In the genomic region with DNA sequence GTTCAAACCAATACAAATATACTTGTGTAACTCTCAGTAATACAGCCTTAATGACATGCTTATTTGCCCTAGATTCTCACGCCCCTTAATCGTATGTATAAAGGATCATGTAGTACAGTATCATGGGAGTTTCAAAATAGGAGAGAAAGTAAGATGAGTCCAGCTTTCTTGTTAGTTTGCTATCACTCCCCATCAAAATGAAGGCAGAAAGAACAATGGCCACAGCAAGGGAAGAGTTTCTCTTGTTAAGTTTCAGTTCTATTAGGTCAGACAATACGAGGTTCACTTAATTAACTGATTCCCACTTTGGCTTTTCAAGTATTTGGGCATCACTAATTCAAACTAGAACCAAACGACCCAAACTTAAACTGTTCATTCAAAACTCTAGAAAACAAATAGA, we compare ENCODE assay signal across 26 cellular contexts. TPM values are rescaled to one million over a fixed set of nuclear protein-coding genes. Genes with fewer than 3 reads are reported as not detected.
A peak's percentile ranks its signal among the peaks of the same experiment; 100 is the strongest.
DNase-seq lines count a peak whose midpoint lies in the region; ATAC-seq, FAIRE-seq and TF ChIP-seq lines count a peak whose summit lies in the region.
"Had no signal": no experiment of that assay in that cellular context is flagged by ENCODE, and none has a peak within 500 bp of the region (broad histone marks: within the 10 kb centered on the region; RNA-seq: fewer than 3 reads in every experiment).

No MANE protein-coding gene starts in this region.

- ATAC-seq in HepG2 (no peak), right lobe of liver (no peak), GM21825 (IDR thresholded peaks at IDR 0.05; ENCODE audit: unreplicated experiment) (no peak)
- ATAC-seq in effector memory CD8-positive, alpha-beta T cell (replicated peaks), result no peak
- ATAC-seq in stimulated activated naive CD8-positive, alpha-beta T cell treated with anti-CD3 and anti-CD28 coated beads, Interleukin-15, amount 100 ng/mL, for 72 hours, result no peak
- ATAC-seq: activated naive CD4-positive, alpha-beta T cell treated with anti-CD3 and anti-CD28 coated beads, Interleukin-2, amount 50 U/mL, for 72 hours; left lobe of liver; natural killer cell treated with Interleukin-12 subunit alpha and Interleukin-12 subunit beta and Interleukin-15 and Interleukin-18, amount 100 ng/mL, for 72 hours; T-helper 17 cell had no signal

- no peaks in the 10 kb centered on the region for H3K9me3 Mint-ChIP-seq in effector memory CD8-positive, alpha-beta T cell
- no peaks in the 10 kb centered on the region for H3K9me3 Mint-ChIP-seq in stimulated activated naive CD8-positive, alpha-beta T cell treated with anti-CD3 and anti-CD28 coated beads, Interleukin-15, amount 100 ng/mL, for 72 hours
- H3K9me3 Mint-ChIP-seq: activated CD4-positive, alpha-beta T cell treated with anti-CD3 and anti-CD28 coated beads, Interleukin-2, amount 10 ng/mL, durations not matched to agents 24 days and 14 days; activated naive CD4-positive, alpha-beta T cell treated with anti-CD3 and anti-CD28 coated beads, Interleukin-2, amount 50 U/mL, for 72 hours; natural killer cell treated with Interleukin-12 subunit alpha and Interleukin-12 subunit beta and Interleukin-15 and Interleukin-18, amount 100 ng/mL, for 72 hours had no signal

- peaks cover 0 to 15% of the 10 kb centered on the region in 2 experiments; a peak in 2 of 5 replicates for H3K36me3 ChIP-seq in HepG2 (replicated peaks in 1 of 2; ENCODE audit: control insufficient read depth in 1 of 2, insufficient read depth in 2 of 2, low read length in 2 of 2)
- peaks cover 0 to 8% (median 0%) of the 10 kb centered on the region in 4 donors for H3K36me3 ChIP-seq in right lobe of liver
- H3K36me3 ChIP-seq: BLaER1 had no signal

- intact Hi-C loops in HepG2 (cut with micrococcal nuclease; ENCODE audit: unreplicated experiment) (loop anchor here (10.0 kb wide), 1 partner anchor 91 kb away; the partner anchor contains the start of gene PRXL2C), right lobe of liver (cut with DNase I) (no loop called here)

- in situ Hi-C loops in HepG2 (cut with HindIII; ENCODE audit: extremely low pct_ligation_motif_present, low pct_unique_long_range_greater_than_20kb), result no loop called here

- peaks cover 52% of the 10 kb centered on the region for H3K79me2 ChIP-seq in HepG2 (ENCODE audit: insufficient read depth, low read length)

- no peak for TF ChIP-seq RAD21 in HepG2 (CRISPR knock-in tag; IDR thresholded peaks at IDR 0.05)

- H3K4me1 ChIP-seq in HepG2 (ENCODE audit: insufficient read depth, low read length) (peaks cover 78% of the 10 kb centered on the region), right lobe of liver (no peaks in the 10 kb centered on the region)

- H2AFZ ChIP-seq in HepG2 (ENCODE audit: low read length), result no peak overlapping the region
- H2AFZ ChIP-seq: hepatocyte had no signal

- H3K27me3 Mint-ChIP-seq in effector memory CD8-positive, alpha-beta T cell, result no peaks in the 10 kb centered on the region
- H3K27me3 Mint-ChIP-seq in stimulated activated naive CD8-positive, alpha-beta T cell treated with anti-CD3 and anti-CD28 coated beads, Interleukin-15, amount 100 ng/mL, for 72 hours, result no peaks in the 10 kb centered on the region
- H3K27me3 Mint-ChIP-seq: T-helper 17 cell had no signal

- peak; percentile 14 for DNase-seq in HepG2 (ENCODE audit: low spot score)
- no peak for DNase-seq in right lobe of liver
- DNase-seq in effector memory CD8-positive, alpha-beta T cell, result no peak
- DNase-seq in pons (ENCODE audit: low spot score), result peak; percentile 75
- no peak for DNase-seq in NCI-H1417 (lab: John Stamatoyannopoulos, UW)
- DNase-seq in COLO668 (lab: John Stamatoyannopoulos, UW; ENCODE audit: unreplicated experiment), result no peak
- DNase-seq in stimulated activated naive CD8-positive, alpha-beta T cell treated with anti-CD3 and anti-CD28 coated beads, Interleukin-15, amount 100 ng/mL, for 72 hours, result no peak
- DNase-seq: activated CD4-positive, alpha-beta T cell treated with anti-CD3 and anti-CD28 coated beads, Interleukin-2, amount 10 ng/mL, durations not matched to agents 24 days and 14 days; effector CD4-positive, alpha-beta T cell; erythroblast; foreskin melanocyte; immature natural killer cell; midbrain; NCI-H1105 treated with DMSO at 0.1 percent for 48 hours; NCI-H2029 treated with DMSO at 0.1 percent for 48 hours; NCI-H2227 treated with DMSO at 0.1 percent for 48 hours; posterior cingulate gyrus; stomach; T-helper 17 cell had no signal

- FAIRE-seq in HepG2 (lab: Jason Lieb, UNC), result peak; percentile 42

- peaks cover 28% of the 10 kb centered on the region for H3K36me3 Mint-ChIP-seq in effector memory CD8-positive, alpha-beta T cell (ENCODE audit: insufficient read depth)
- H3K36me3 Mint-ChIP-seq: activated naive CD4-positive, alpha-beta T cell treated with anti-CD3 and anti-CD28 coated beads, Interleukin-2, amount 50 U/mL, for 72 hours; natural killer cell treated with Interleukin-12 subunit alpha and Interleukin-12 subunit beta and Interleukin-15 and Interleukin-18, amount 100 ng/mL, for 72 hours had no signal

- TF ChIP-seq POLR2A in HepG2 (IDR thresholded peaks at IDR 0.05; ENCODE audit: insufficient read depth in 1 of 2, low read depth in 2 of 2, low read length in 2 of 2) (no peak), right lobe of liver (IDR thresholded peaks at IDR 0.05) (no peak)

- peaks cover 15 to 20% of the 10 kb centered on the region in 2 donors for H3K4me1 Mint-ChIP-seq in effector memory CD8-positive, alpha-beta T cell (ENCODE audit: low read depth in 2 of 2)
- H3K4me1 Mint-ChIP-seq in stimulated activated naive CD8-positive, alpha-beta T cell treated with anti-CD3 and anti-CD28 coated beads, Interleukin-15, amount 100 ng/mL, for 72 hours, result peaks cover 38% of the 10 kb centered on the region

- no TSS peak for BruUV-seq in HepG2 (replicated peaks; lab: Mats Ljungman, UMichigan)

- 76% methylated on average over 4 of the region's 4 CpGs for WGBS in HepG2 (ENCODE audit: low lambda C conversion rate)
- 57% methylated on average over 4 of the region's 4 CpGs for WGBS in right lobe of liver (ENCODE audit: insufficient coverage, low coverage, low lambda C conversion rate, missing lambda C conversion rate)

- peak overlapping the region in 1 of 2 donors; percentile 86 for H3K4me3 Mint-ChIP-seq in effector memory CD8-positive, alpha-beta T cell
- peak overlapping the region in 1 of 2 donors; percentile 86 for H3K4me3 Mint-ChIP-seq in stimulated activated naive CD8-positive, alpha-beta T cell treated with anti-CD3 and anti-CD28 coated beads, Interleukin-15, amount 100 ng/mL, for 72 hours
- H3K4me3 Mint-ChIP-seq: activated CD4-positive, alpha-beta T cell treated with anti-CD3 and anti-CD28 coated beads, Interleukin-2, amount 10 ng/mL, durations not matched to agents 24 days and 14 days; T-helper 17 cell had no signal

- no peak overlapping the region for H3K9ac ChIP-seq in HepG2 (ENCODE audit: insufficient read depth, low read depth, low read length)
- H3K9ac ChIP-seq: BLaER1 had no signal

- no peaks in the 10 kb centered on the region for H4K20me1 ChIP-seq in HepG2 (ENCODE audit: insufficient read depth, low read length)
- H4K20me1 ChIP-seq: BLaER1 had no signal

- H3K27me3 ChIP-seq in HepG2 (ENCODE audit: control insufficient read depth in 1 of 2, insufficient read depth in 2 of 2, low read length in 2 of 2) (no peaks in the 10 kb centered on the region), right lobe of liver (no peaks in the 10 kb centered on the region)
- H3K27me3 ChIP-seq: BLaER1, hepatocyte, stomach had no signal

- CTCF ChIA-PET in HepG2 (lab: Yijun Ruan, JAX; ENCODE audit: low intra/inter-chr PET ratio, low total read pairs), result no interaction called here

- no peak overlapping the region for H3K4me3 ChIP-seq in HepG2 (replicated peaks in 1 of 3; ENCODE audit: insufficient read depth in 1 of 3, low read depth in 2 of 3, low read length in 3 of 3)
- H3K4me3 ChIP-seq in right lobe of liver, result no peak overlapping the region
- H3K4me3 ChIP-seq: BLaER1, hepatocyte, SK-N-MC, stomach had no signal

- H3K27ac Mint-ChIP-seq in effector memory CD8-positive, alpha-beta T cell, result peak overlapping the region; percentile 32 to 35
- H3K27ac Mint-ChIP-seq in stimulated activated naive CD8-positive, alpha-beta T cell treated with anti-CD3 and anti-CD28 coated beads, Interleukin-15, amount 100 ng/mL, for 72 hours, result no peak overlapping the region
- H3K27ac Mint-ChIP-seq: activated CD4-positive, alpha-beta T cell treated with anti-CD3 and anti-CD28 coated beads, Interleukin-2, amount 10 ng/mL, durations not matched to agents 24 days and 14 days; natural killer cell treated with Interleukin-12 subunit alpha and Interleukin-12 subunit beta and Interleukin-15 and Interleukin-18, amount 100 ng/mL, for 72 hours; T-helper 17 cell had no signal

- H3K27ac ChIP-seq in HepG2 (ENCODE audit: extremely low read length, insufficient read depth, low read length) (peak overlapping the region; percentile 33), right lobe of liver (no peak overlapping the region)
- H3K27ac ChIP-seq: BLaER1, SK-N-MC had no signal

- H3K9me3 ChIP-seq in HepG2 (ENCODE audit: low read length) (no peaks in the 10 kb centered on the region), right lobe of liver (no peaks in the 10 kb centered on the region)
- H3K9me3 ChIP-seq: BLaER1, stomach had no signal

- no peak overlapping the region for H3K4me2 ChIP-seq in HepG2 (ENCODE audit: low read depth, low read length)
- H3K4me2 ChIP-seq: BLaER1 had no signal

- POLR2A ChIA-PET in HepG2 (lab: Yijun Ruan, JAX), result interaction anchor here (0.6 to 0.7 kb wide), 2 partner anchors 220 to 1196 kb away, joined by 3 to 4 read pairs; no protein-coding TSS in a partner anchor

- TF ChIP-seq EP300 in HepG2 (IDR thresholded peaks at IDR 0.05; ENCODE audit: low read depth in 2 of 2, low read length in 2 of 2) (no peak), HepG2 (CRISPR knock-in tag; IDR thresholded peaks at IDR 0.05; ENCODE audit: borderline replicate concordance) (no peak)

- TF ChIP-seq CTCF in HepG2 (CRISPR knock-in tag; IDR thresholded peaks at IDR 0.05) (no peak), right lobe of liver (IDR thresholded peaks at IDR 0.05) (no peak)

RNA-seq across cellular contexts. Expression of gene CDC14B, which starts 55.4 kb away (rescaled TPM):
- total RNA-seq in HepG2 (2016; rRNA removed; fragmentation: Illumina TruSeq; extraction: Trizol) (33.3 and 37.7 TPM in 2 replicates), right lobe of liver (10 to 100 TPM; 13.7 to 38.0 (median 25.7) TPM)
- 115 and 135 TPM in 2 replicates for total RNA-seq in HepG2 (2016; cell fraction: cytosol; rRNA removed; fragmentation: Illumina TruSeq; extraction: Trizol; ENCODE audit: low read depth)
- total RNA-seq in HepG2 (2016; cell fraction: insoluble cytoplasmic fraction; rRNA removed; fragmentation: Illumina TruSeq; extraction: Trizol), result 32.0 TPM in 2 replicates
- total RNA-seq in HepG2 (2016; cell fraction: membrane; rRNA removed; fragmentation: Illumina TruSeq; extraction: Trizol), result 92.9 and 108 TPM in 2 replicates
- total RNA-seq in HepG2 (2016; cell fraction: nucleus; rRNA removed; fragmentation: Illumina TruSeq; extraction: Trizol), result 28.9 and 39.6 TPM in 2 replicates
- polyA plus RNA-seq in HepG2 (2011; rRNA removed), result 18.2 and 25.8 TPM in 2 replicates
- 17.4 and 18.7 TPM in 2 replicates for polyA plus RNA-seq in HepG2 (2011; cell fraction: cytosol; rRNA removed)
- 25.0 and 28.4 TPM in 2 replicates for polyA plus RNA-seq in HepG2 (2011; cell fraction: nucleus; rRNA removed)
- 29.7 and 39.7 TPM in 2 replicates for polyA plus RNA-seq in HepG2 (2012)
- 4.4 and 5.1 TPM in 2 replicates for polyA plus RNA-seq in HepG2 (2016; cell fraction: cytosol; fragmentation: Illumina TruSeq; extraction: Trizol; ENCODE audit: low read depth)
- polyA plus RNA-seq in HepG2 (2016; cell fraction: insoluble cytoplasmic fraction; fragmentation: Illumina TruSeq; extraction: Trizol; ENCODE audit: low read depth), result 24.1 and 26.7 TPM in 2 replicates
- 12.9 and 13.7 TPM in 2 replicates for polyA plus RNA-seq in HepG2 (2016; cell fraction: membrane; fragmentation: Illumina TruSeq; extraction: Trizol; ENCODE audit: low read depth)
- 32.8 and 35.5 TPM in 2 replicates for polyA plus RNA-seq in HepG2 (2016; cell fraction: nucleus; fragmentation: Illumina TruSeq; extraction: Trizol; ENCODE audit: insufficient read depth, low read depth)
- 15.3 and 46.1 TPM in 2 replicates for polyA minus RNA-seq in HepG2 (2011; rRNA and poly(A)+ RNA removed; ENCODE audit: low replicate concordance)
- 36.8 and 41.4 TPM in 2 replicates for polyA minus RNA-seq in HepG2 (2011; cell fraction: cytosol; rRNA and poly(A)+ RNA removed)
- polyA minus RNA-seq in HepG2 (2011; cell fraction: nucleus; rRNA and poly(A)+ RNA removed), result 47.4 and 54.7 TPM in 2 replicates

Comparison
In these comparisons a context has a peak if more than half of its experiments do, and no peak if none do; other contexts are left out.
1. DNase-seq: peak in HepG2 (single experiment) and pons (single experiment); none in right lobe of liver (0 of 3), effector memory CD8-positive, alpha-beta T cell (0 of 3), NCI-H1417 (0 of 3), COLO668 (single experiment) and stimulated activated naive CD8-positive, alpha-beta T cell treated with anti-CD3 and anti-CD28 coated beads, Interleukin-15, amount 100 ng/mL, for 72 hours (0 of 2).
2. H3K27ac Mint-ChIP-seq: peak in effector memory CD8-positive, alpha-beta T cell (2 of 2); none in stimulated activated naive CD8-positive, alpha-beta T cell treated with anti-CD3 and anti-CD28 coated beads, Interleukin-15, amount 100 ng/mL, for 72 hours (0 of 2).